ENCODE assay signal across 10 cellular contexts in the genomic region with DNA sequence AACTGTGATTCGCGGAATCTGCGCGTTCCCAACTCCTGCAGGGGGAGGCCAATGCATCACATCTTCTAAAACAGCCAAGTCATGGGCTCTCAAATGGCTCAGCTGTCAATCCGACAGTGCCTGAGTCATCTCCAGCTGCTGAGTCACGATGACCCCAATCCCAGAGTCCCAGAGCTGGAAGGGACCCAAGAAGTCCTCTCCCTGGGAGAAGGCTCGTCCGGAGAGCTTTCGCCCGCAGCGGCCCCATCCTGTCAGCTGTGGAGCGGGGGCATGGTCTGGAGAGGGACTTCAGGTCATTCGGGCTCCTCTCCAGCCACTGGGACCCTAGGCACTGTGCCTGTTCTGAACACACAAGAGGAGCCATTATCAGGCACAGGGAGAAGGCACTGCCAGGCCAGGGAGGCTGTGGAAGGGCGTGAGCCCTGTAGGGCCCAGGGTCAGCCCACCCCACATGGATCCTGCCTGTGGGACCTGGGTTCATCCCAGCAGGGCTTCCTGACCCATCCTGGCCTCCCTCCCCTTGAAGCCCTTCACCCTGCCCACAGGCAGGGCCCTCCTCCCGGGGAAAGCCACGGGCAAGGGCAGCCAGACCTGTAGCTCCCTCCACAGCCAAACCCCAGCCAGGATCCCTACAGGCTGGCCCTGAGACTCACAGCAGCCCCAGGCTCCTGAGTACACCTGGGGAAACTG. TPM values are rescaled to one million over a fixed set of nuclear protein-coding genes. Genes with fewer than 3 reads are reported as not detected.
A peak's percentile ranks its signal among the peaks of the same experiment; 100 is the strongest.
DNase-seq lines count a peak whose midpoint lies in the region; ATAC-seq and TF ChIP-seq lines count a peak whose summit lies in the region.
"Had no signal": no experiment of that assay in that cellular context is flagged by ENCODE, and none has a peak within 500 bp of the region (broad histone marks: within the 10 kb centered on the region; RNA-seq: fewer than 3 reads in every experiment).

No MANE protein-coding gene starts in this region.

- no peak for TF ChIP-seq POLR2A in gastroesophageal sphincter (IDR thresholded peaks at IDR 0.05)

- no peak overlapping the region for H3K4me3 Mint-ChIP-seq in activated CD8-positive, alpha-beta memory T cell treated with anti-CD3 and anti-CD28 coated beads, Interleukin-2, amount 10 ng/mL, durations not matched to agents 7 days and 5 days
- H3K4me3 Mint-ChIP-seq: activated B cell treated with CpG ODN at 0.5 μM for 24 hours had no signal

- peak; percentile 65 for ATAC-seq in SK-N-SH treated with all-trans-retinoic acid at 6 μM for 48 hours
- peak; percentile 54 for ATAC-seq in gastroesophageal sphincter
- ATAC-seq in activated CD8-positive, alpha-beta memory T cell treated with anti-CD3 and anti-CD28 coated beads, Interleukin-2, amount 10 ng/mL, durations not matched to agents 7 days and 5 days, result no peak
- no peak for ATAC-seq in HG03045 (IDR thresholded peaks at IDR 0.05; ENCODE audit: unreplicated experiment)

- no peaks in the 10 kb centered on the region for H3K36me3 ChIP-seq in gastroesophageal sphincter

- peak overlapping the region in 1 of 4 donors; percentile 59 for H3K27ac ChIP-seq in gastroesophageal sphincter

- no peak for TF ChIP-seq CTCF in gastroesophageal sphincter (IDR thresholded peaks at IDR 0.05)

- H3K36me3 Mint-ChIP-seq in activated CD8-positive, alpha-beta memory T cell treated with anti-CD3 and anti-CD28 coated beads, Interleukin-2, amount 10 ng/mL, durations not matched to agents 7 days and 5 days, result no peaks in the 10 kb centered on the region

- H3K4me1 Mint-ChIP-seq in activated CD8-positive, alpha-beta memory T cell treated with anti-CD3 and anti-CD28 coated beads, Interleukin-2, amount 10 ng/mL, durations not matched to agents 7 days and 5 days, result peaks cover 5% of the 10 kb centered on the region
- H3K4me1 Mint-ChIP-seq: activated B cell treated with CpG ODN at 0.5 μM for 24 hours had no signal

- H3K27me3 Mint-ChIP-seq in activated CD8-positive, alpha-beta memory T cell treated with anti-CD3 and anti-CD28 coated beads, Interleukin-2, amount 10 ng/mL, durations not matched to agents 7 days and 5 days, result no peaks in the 10 kb centered on the region

- H3K9me3 ChIP-seq in gastroesophageal sphincter, result no peaks in the 10 kb centered on the region

- no peak for TF ChIP-seq EP300 in gastroesophageal sphincter (IDR thresholded peaks at IDR 0.05)

- peaks cover 0 to 13% (median 2%) of the 10 kb centered on the region in 3 donors for H3K4me1 ChIP-seq in gastroesophageal sphincter

- 52 to 82% methylated on average over 7 to 11 of the region's 16 CpGs for WGBS in gastroesophageal sphincter (ENCODE audit: low coverage in 1 of 2), 2 donors

- H3K9me3 Mint-ChIP-seq in activated CD8-positive, alpha-beta memory T cell treated with anti-CD3 and anti-CD28 coated beads, Interleukin-2, amount 10 ng/mL, durations not matched to agents 7 days and 5 days (ENCODE audit: low read depth), result no peaks in the 10 kb centered on the region
- H3K9me3 Mint-ChIP-seq: activated B cell treated with CpG ODN at 0.5 μM for 24 hours had no signal

- DNase-seq in EH (ENCODE audit: low read depth) (peak; percentile 99), posterior cingulate gyrus (peak in 9 of 10 donors; percentile 30 to 90 (median 53)), NCI-H2029 treated with DMSO at 0.1 percent for 48 hours (lab: John Stamatoyannopoulos, UW) (no peak), activated gamma-delta T cell (lab: John Stamatoyannopoulos, UW) (no peak)
- DNase-seq in activated CD8-positive, alpha-beta memory T cell treated with anti-CD3 and anti-CD28 coated beads, Interleukin-2, amount 10 ng/mL, durations not matched to agents 7 days and 5 days, result no peak
- DNase-seq: activated B cell treated with CpG ODN at 0.5 μM for 24 hours, Karpas-422 had no signal

- intact Hi-C loops in posterior cingulate gyrus (cut with DNase I), result no loop called here

- H3K27me3 ChIP-seq in gastroesophageal sphincter, result no peaks in the 10 kb centered on the region

- H3K27ac Mint-ChIP-seq in activated CD8-positive, alpha-beta memory T cell treated with anti-CD3 and anti-CD28 coated beads, Interleukin-2, amount 10 ng/mL, durations not matched to agents 7 days and 5 days, result no peak overlapping the region
- H3K27ac Mint-ChIP-seq: activated B cell treated with CpG ODN at 0.5 μM for 24 hours had no signal

- no peak overlapping the region for H3K4me3 ChIP-seq in gastroesophageal sphincter

- CTCF ChIA-PET in activated CD8-positive, alpha-beta memory T cell treated with anti-CD3 and anti-CD28 coated beads, Interleukin-2, amount 10 ng/mL, durations not matched to agents 7 days and 5 days (lab: Charles Lee), result no interaction called here

TF ChIP-seq in SK-N-SH treated with all-trans-retinoic acid at 6 μM for 48 hours, 23 proteins besides CTCF, POLR2A, EP300 and RAD21:
- TF ChIP-seq TSHZ2 (CRISPR knock-in tag; IDR thresholded peaks at IDR 0.05), result no peak
- TF ChIP-seq ARNTL (CRISPR knock-in tag; IDR thresholded peaks at IDR 0.05; ENCODE audit: borderline replicate concordance, low read depth), result no peak
- TF ChIP-seq ZFP3 (CRISPR knock-in tag; IDR thresholded peaks at IDR 0.05), result peak; percentile 97

RNA-seq across cellular contexts. Expression of gene GPC1, which starts 47.6 kb away (rescaled TPM):
- total RNA-seq in gastroesophageal sphincter, result 10 to 100 TPM; 22.5 to 73.9 (median 43.3) TPM
- total RNA-seq in activated CD8-positive, alpha-beta memory T cell treated with anti-CD3 and anti-CD28 coated beads, Interleukin-2, amount 10 ng/mL, durations not matched to agents 7 days and 5 days, result 1 to 10 TPM; 3.2 to 4.5 TPM

Comparison
In these comparisons a context has a peak if more than half of its experiments do, and no peak if none do; other contexts are left out.
1. DNase-seq: peak in EH (single experiment) and posterior cingulate gyrus (9 of 10); none in activated CD8-positive, alpha-beta memory T cell treated with anti-CD3 and anti-CD28 coated beads, Interleukin-2, amount 10 ng/mL, durations not matched to agents 7 days and 5 days (single experiment), NCI-H2029 treated with DMSO at 0.1 percent for 48 hours (single experiment) and activated gamma-delta T cell (single experiment).
2. ATAC-seq: peak in SK-N-SH treated with all-trans-retinoic acid at 6 μM for 48 hours (single experiment) and gastroesophageal sphincter (single experiment); none in activated CD8-positive, alpha-beta memory T cell treated with anti-CD3 and anti-CD28 coated beads, Interleukin-2, amount 10 ng/mL, durations not matched to agents 7 days and 5 days (single experiment) and HG03045 (single experiment).
3. RNA of gene GPC1, which starts 47.6 kb away (total RNA-seq): 22.5 to 73.9 TPM in gastroesophageal sphincter; 3.2 to 4.5 TPM in activated CD8-positive, alpha-beta memory T cell treated with anti-CD3 and anti-CD28 coated beads, Interleukin-2, amount 10 ng/mL, durations not matched to agents 7 days and 5 days; every median in the first group is over 4 times any median in the second.